Comparison of ENCODE assay signal across 19 cellular contexts in genomic region chr18:79717555-79718074, GRCh38. TPM values are rescaled to one million over a fixed set of nuclear protein-coding genes. Genes with fewer than 3 reads are reported as not detected.
DNase-seq lines count a peak whose midpoint lies in the region; ATAC-seq, FAIRE-seq and TF ChIP-seq lines count a peak whose summit lies in the region.
"Had no signal": no experiment of that assay in that cellular context is flagged by ENCODE, and none has a peak within 500 bp of the region (broad histone marks: within the 10 kb centered on the region; RNA-seq: fewer than 3 reads in every experiment).

No MANE protein-coding gene starts in this region.

- no peak for DNase-seq in stimulated activated naive CD8-positive, alpha-beta T cell treated with anti-CD3 and anti-CD28 coated beads, Interleukin-15, amount 100 ng/mL, for 72 hours
- no peak for DNase-seq in stimulated activated naive CD8-positive, alpha-beta T cell treated with anti-CD3 and anti-CD28 coated beads, Interleukin-15, Interleukin-2, amounts not matched to agents 100 U/mL and 50 U/mL, for 24 hours
- DNase-seq in kidney (peak; percentile 74), spleen (peak; percentile 72), D341Med (ENCODE audit: low spot score) (no peak), DMS53 (lab: John Stamatoyannopoulos, UW) (no peak), ureter (ENCODE audit: low spot score) (no peak)
- DNase-seq: 8988T; CD4-positive, alpha-beta memory T cell; GOT3; H7; HFFc6 had no signal

- H3K9me3 ChIP-seq in kidney (ENCODE audit: control insufficient read depth in 1 of 2, low read length in 2 of 2) (no peaks in the 10 kb centered on the region), spleen (no peaks in the 10 kb centered on the region)
- H3K9me3 ChIP-seq: BLaER1 had no signal

- intact Hi-C loops in kidney (cut with DNase I) (no loop called here), spleen (cut with DNase I; ENCODE audit: low total_unique reads) (no loop called here)

- H3K4me1 Mint-ChIP-seq in stimulated activated naive CD8-positive, alpha-beta T cell treated with anti-CD3 and anti-CD28 coated beads, Interleukin-15, amount 100 ng/mL, for 72 hours, result peaks cover 10% of the 10 kb centered on the region
- H3K4me1 Mint-ChIP-seq in stimulated activated memory B cell treated with anti-CD40 and anti-IgM and Interleukin-4, amounts not matched to agents 10 μg/mL and 1 μg/mL and 100 μg/mL, for 72 hours, result no peaks in the 10 kb centered on the region
- H3K4me1 Mint-ChIP-seq: CD14-positive monocyte, IgD-negative memory B cell had no signal

- TF ChIP-seq CTCF in kidney (IDR thresholded peaks at IDR 0.05; ENCODE audit: borderline replicate concordance, extremely low read depth, insufficient read depth), result no peak
- no peak for TF ChIP-seq CTCF in spleen (IDR thresholded peaks at IDR 0.05 in 8 of 11, conservative IDR thresholded peaks at IDR 0.05 in 3 of 11)

- H3K27me3 Mint-ChIP-seq in stimulated activated naive CD8-positive, alpha-beta T cell treated with anti-CD3 and anti-CD28 coated beads, Interleukin-15, amount 100 ng/mL, for 72 hours, result no peaks in the 10 kb centered on the region
- no peaks in the 10 kb centered on the region for H3K27me3 Mint-ChIP-seq in stimulated activated memory B cell treated with anti-CD40 and anti-IgM and Interleukin-4, amounts not matched to agents 10 μg/mL and 1 μg/mL and 100 μg/mL, for 72 hours
- H3K27me3 Mint-ChIP-seq: CD4-positive, alpha-beta memory T cell; IgD-negative memory B cell had no signal

- peaks cover 6 to 13% of the 10 kb centered on the region in 2 donors for H3K9me3 Mint-ChIP-seq in stimulated activated naive CD8-positive, alpha-beta T cell treated with anti-CD3 and anti-CD28 coated beads, Interleukin-15, amount 100 ng/mL, for 72 hours
- H3K9me3 Mint-ChIP-seq in stimulated activated memory B cell treated with anti-CD40 and anti-IgM and Interleukin-4, amounts not matched to agents 10 μg/mL and 1 μg/mL and 100 μg/mL, for 72 hours, result peaks cover 4% of the 10 kb centered on the region
- H3K9me3 Mint-ChIP-seq: CD4-positive, alpha-beta memory T cell; IgD-negative memory B cell had no signal

- peak overlapping the region in 1 of 2 donors; percentile 48 for H3K27ac Mint-ChIP-seq in stimulated activated naive CD8-positive, alpha-beta T cell treated with anti-CD3 and anti-CD28 coated beads, Interleukin-15, amount 100 ng/mL, for 72 hours
- no peak overlapping the region for H3K27ac Mint-ChIP-seq in stimulated activated memory B cell treated with anti-CD40 and anti-IgM and Interleukin-4, amounts not matched to agents 10 μg/mL and 1 μg/mL and 100 μg/mL, for 72 hours
- H3K27ac Mint-ChIP-seq: HFFc6, IgD-negative memory B cell had no signal

- no peak overlapping the region for H3K4me3 Mint-ChIP-seq in stimulated activated naive CD8-positive, alpha-beta T cell treated with anti-CD3 and anti-CD28 coated beads, Interleukin-15, amount 100 ng/mL, for 72 hours
- H3K4me3 Mint-ChIP-seq in stimulated activated memory B cell treated with anti-CD40 and anti-IgM and Interleukin-4, amounts not matched to agents 10 μg/mL and 1 μg/mL and 100 μg/mL, for 72 hours, result no peak overlapping the region
- H3K4me3 Mint-ChIP-seq: CD14-positive monocyte; CD4-positive, alpha-beta memory T cell; HFFc6; IgD-negative memory B cell had no signal

- H3K27me3 ChIP-seq in spleen (replicated peaks in 1 of 7), result no peaks in the 10 kb centered on the region
- H3K27me3 ChIP-seq: BLaER1 had no signal

- peak; percentile 16 for ATAC-seq in stimulated activated naive CD8-positive, alpha-beta T cell treated with anti-CD3 and anti-CD28 coated beads, Interleukin-15, amount 100 ng/mL, for 72 hours
- no peak for ATAC-seq in stimulated activated naive CD8-positive, alpha-beta T cell treated with anti-CD3 and anti-CD28 coated beads, Interleukin-15, Interleukin-2, amounts not matched to agents 100 U/mL and 50 U/mL, for 24 hours
- ATAC-seq in stimulated activated memory B cell treated with anti-CD40 and anti-IgM and Interleukin-4, amounts not matched to agents 10 μg/mL and 1 μg/mL and 100 μg/mL, for 72 hours, result no peak

- H3K4me1 ChIP-seq in kidney (ENCODE audit: control insufficient read depth in 1 of 2, insufficient read depth in 1 of 2, low read depth in 1 of 2, low read length in 2 of 2) (no peaks in the 10 kb centered on the region), spleen (no peaks in the 10 kb centered on the region)

- no peak for TF ChIP-seq POLR2A in spleen (IDR thresholded peaks at IDR 0.05)

- WGBS in spleen, 5 donors, result 95 to 98% (median 98%) methylated on average over 25 to 29 of the region's 29 CpGs

- no peak for FAIRE-seq in kidney (lab: Jason Lieb, UNC)
- FAIRE-seq: G401.6, GM12891, HTR-8/SVneo had no signal

- peaks cover 64% of the 10 kb centered on the region for H3K36me3 Mint-ChIP-seq in stimulated activated memory B cell treated with anti-CD40 and anti-IgM and Interleukin-4, amounts not matched to agents 10 μg/mL and 1 μg/mL and 100 μg/mL, for 72 hours

- H3K4me3 ChIP-seq in kidney (ENCODE audit: low read length in 2 of 2) (no peak overlapping the region), spleen (no peak overlapping the region)
- H3K4me3 ChIP-seq: BLaER1 had no signal

- H3K36me3 ChIP-seq in kidney (ENCODE audit: control insufficient read depth in 1 of 2, insufficient read depth in 2 of 2, low read length in 2 of 2), result peaks cover 29 to 33% of the 10 kb centered on the region in 2 donors
- peaks cover 0 to 100% (median 77%) of the 10 kb centered on the region in 6 donors for H3K36me3 ChIP-seq in spleen

- H3K9ac ChIP-seq in kidney (ENCODE audit: low read length in 2 of 2), result no peak overlapping the region
- H3K9ac ChIP-seq: BLaER1 had no signal

- no peak overlapping the region for H3K27ac ChIP-seq in kidney (ENCODE audit: low read depth in 2 of 2, low read length in 2 of 2)
- H3K27ac ChIP-seq in spleen, result no peak overlapping the region
- H3K27ac ChIP-seq: BLaER1 had no signal

RNA-seq across cellular contexts. Expression of gene CTDP1, which starts 38.0 kb away (rescaled TPM):
- total RNA-seq in kidney (21.8 TPM), spleen (10 to 100 TPM; 24.5 to 54.6 (median 30.5) TPM), ureter (23.8 TPM)
- polyA plus RNA-seq in kidney (ENCODE audit: insufficient read depth, low read depth, low replicate concordance) (11.1 TPM), spleen (10 to 100 TPM; 13.6 to 20.8 (median 18.0) TPM)

Comparison
In these comparisons a context has a peak if more than half of its experiments do, and no peak if none do; other contexts are left out.
1. DNase-seq: peak in kidney (single experiment) and spleen (single experiment); none in stimulated activated naive CD8-positive, alpha-beta T cell treated with anti-CD3 and anti-CD28 coated beads, Interleukin-15, amount 100 ng/mL, for 72 hours (0 of 2), stimulated activated naive CD8-positive, alpha-beta T cell treated with anti-CD3 and anti-CD28 coated beads, Interleukin-15, Interleukin-2, amounts not matched to agents 100 U/mL and 50 U/mL, for 24 hours (single experiment), D341Med (single experiment), DMS53 (single experiment) and ureter (single experiment).